ENCODE assay signal across 1 cellular context in genomic region chr11:60891103-60891741, GRCh38.
TF ChIP-seq lines count a peak whose summit lies in the region.

No MANE protein-coding gene starts in this region.

TF ChIP-seq in WTC11, 78 proteins besides CTCF, POLR2A, EP300 and RAD21 (continued from another document):
- TF ChIP-seq ZNF263 (CRISPR knock-in tag; IDR thresholded peaks at IDR 0.05; ENCODE audit: low read depth): no peak
- TF ChIP-seq IRF1 (CRISPR knock-in tag; IDR thresholded peaks at IDR 0.05): no peak
- no peak for TF ChIP-seq NR2C2 (CRISPR knock-in tag; IDR thresholded peaks at IDR 0.05)
- no peak for TF ChIP-seq FOXJ3 (CRISPR knock-in tag; IDR thresholded peaks at IDR 0.05; ENCODE audit: borderline replicate concordance)
- no peak for TF ChIP-seq ZNF219 (CRISPR knock-in tag; IDR thresholded peaks at IDR 0.05; ENCODE audit: borderline replicate concordance)
- no peak for TF ChIP-seq EMX1 (CRISPR knock-in tag; IDR thresholded peaks at IDR 0.05)
- no peak for TF ChIP-seq CREM (CRISPR knock-in tag; IDR thresholded peaks at IDR 0.05)
- no peak for TF ChIP-seq ZBTB21 (CRISPR knock-in tag; IDR thresholded peaks at IDR 0.05; ENCODE audit: borderline replicate concordance)
